Comparison of ENCODE assay signal across 12 cellular contexts in genomic region chr4:48939785-48940184, GRCh38. TPM values are rescaled to one million over a fixed set of nuclear protein-coding genes. Genes with fewer than 3 reads are reported as not detected.
DNase-seq lines count a peak whose midpoint lies in the region; ATAC-seq and TF ChIP-seq lines count a peak whose summit lies in the region.
"Had no signal": no experiment of that assay in that cellular context is flagged by ENCODE, and none has a peak within 500 bp of the region (broad histone marks: within the 10 kb centered on the region; RNA-seq: fewer than 3 reads in every experiment).

No MANE protein-coding gene starts in this region.

- ATAC-seq in left lobe of liver: peak; percentile 76
- ATAC-seq in stimulated activated naive CD8-positive, alpha-beta T cell treated with anti-CD3 and anti-CD28 coated beads, Interleukin-15, Interleukin-2, amounts not matched to agents 100 U/mL and 50 U/mL, for 24 hours: no peak
- ATAC-seq in activated CD8-positive, alpha-beta T cell treated with anti-CD3 and anti-CD28 coated beads for 36 hours: no peak
- no peak for ATAC-seq in GM18511 (IDR thresholded peaks at IDR 0.05; ENCODE audit: unreplicated experiment)

- CTCF ChIA-PET in Calu3 (lab: Charles Lee): no interaction called here
- CTCF ChIA-PET in MCF 10A (lab: Yijun Ruan, JAX): interaction anchor here (1.4 to 2.0 kb wide), 3 partner anchors 9 to 29 kb away, joined by 3 to 8 read pairs (median 3); no protein-coding TSS in a partner anchor
- CTCF ChIA-PET in activated CD8-positive, alpha-beta T cell treated with anti-CD3 and anti-CD28 coated beads for 36 hours (lab: Charles Lee): no interaction called here

- intact Hi-C loops in Calu3 (cut with micrococcal nuclease; ENCODE audit: unreplicated experiment): loop anchor here (5.0 kb wide), 1 partner anchor 32 kb away; the partner anchor contains the start of gene OCIAD2
- intact Hi-C loops in MCF 10A (cut with micrococcal nuclease): loop anchor here (5.0 kb wide), 1 partner anchor 107 kb away; the partner anchor contains the start of gene OCIAD1
- intact Hi-C loops in activated CD8-positive, alpha-beta T cell treated with anti-CD3 and anti-CD28 coated beads for 36 hours (cut with micrococcal nuclease): no loop called here

- H3K4me3 Mint-ChIP-seq in Calu3 (ENCODE audit: low read depth, unreplicated experiment) (no peak overlapping the region), MCF 10A (ENCODE audit: unreplicated experiment) (no peak overlapping the region)
- no peak overlapping the region for H3K4me3 Mint-ChIP-seq in activated CD8-positive, alpha-beta T cell treated with anti-CD3 and anti-CD28 coated beads for 36 hours
- H3K4me3 Mint-ChIP-seq: brain, nephron had no signal

- POLR2A ChIA-PET in MCF 10A (lab: Yijun Ruan, JAX): interaction anchor here (1.0 kb wide), 1 partner anchor 109 kb away, joined by 3 read pairs; the partner anchor contains the start of gene OCIAD1
- POLR2A ChIA-PET in activated CD8-positive, alpha-beta T cell treated with anti-CD3 and anti-CD28 coated beads for 36 hours (lab: Charles Lee): no interaction called here

- H3K4me1 Mint-ChIP-seq in Calu3 (ENCODE audit: low read depth, unreplicated experiment) (peaks cover 26% of the 10 kb centered on the region), MCF 10A (ENCODE audit: insufficient read depth, unreplicated experiment) (peaks cover 22% of the 10 kb centered on the region)
- peaks cover 5% of the 10 kb centered on the region for H3K4me1 Mint-ChIP-seq in activated CD8-positive, alpha-beta T cell treated with anti-CD3 and anti-CD28 coated beads for 36 hours (ENCODE audit: low read depth)
- H3K4me1 Mint-ChIP-seq: brain, nephron had no signal

- peak; percentile 24 for DNase-seq in Calu3
- DNase-seq in LNCaP clone FGC (ENCODE audit: low read depth): peak; percentile 46
- peak; percentile 95 for DNase-seq in MCF 10A (ENCODE audit: unreplicated experiment)
- DNase-seq in left lobe of liver (ENCODE audit: low spot score): peak; percentile 69
- DNase-seq in stimulated activated naive CD8-positive, alpha-beta T cell treated with anti-CD3 and anti-CD28 coated beads, Interleukin-15, Interleukin-2, amounts not matched to agents 100 U/mL and 50 U/mL, for 24 hours: no peak
- no peak for DNase-seq in activated CD8-positive, alpha-beta T cell treated with anti-CD3 and anti-CD28 coated beads for 36 hours
- no peak for DNase-seq in T-helper 9 cell
- DNase-seq: NCI-H1417 treated with DMSO at 0.1 percent for 48 hours had no signal

- TF ChIP-seq CTCF in Calu3 (IDR thresholded peaks at IDR 0.05; ENCODE audit: unreplicated experiment): no peak
- TF ChIP-seq CTCF in LNCaP clone FGC (IDR thresholded peaks at IDR 0.05; ENCODE audit: control insufficient read depth, extremely low read depth, insufficient read depth): no peak
- TF ChIP-seq CTCF in MCF 10A (IDR thresholded peaks at IDR 0.05; ENCODE audit: unreplicated experiment): no peak
- TF ChIP-seq CTCF in activated CD8-positive, alpha-beta T cell treated with anti-CD3 and anti-CD28 coated beads for 36 hours (IDR thresholded peaks at IDR 0.05): no peak

- H3K9me3 Mint-ChIP-seq in Calu3 (ENCODE audit: low read depth, unreplicated experiment) (no peaks in the 10 kb centered on the region), MCF 10A (ENCODE audit: unreplicated experiment) (no peaks in the 10 kb centered on the region)
- H3K9me3 Mint-ChIP-seq in activated CD8-positive, alpha-beta T cell treated with anti-CD3 and anti-CD28 coated beads for 36 hours: peaks cover 4% of the 10 kb centered on the region
- H3K9me3 Mint-ChIP-seq: nephron had no signal

- H3K27me3 Mint-ChIP-seq in Calu3 (ENCODE audit: unreplicated experiment): no peaks in the 10 kb centered on the region
- H3K27me3 Mint-ChIP-seq in MCF 10A (ENCODE audit: insufficient read depth, unreplicated experiment): no peaks in the 10 kb centered on the region
- H3K27me3 Mint-ChIP-seq in activated CD8-positive, alpha-beta T cell treated with anti-CD3 and anti-CD28 coated beads for 36 hours: no peaks in the 10 kb centered on the region
- H3K27me3 Mint-ChIP-seq: brain had no signal

- no peak overlapping the region for H3K4me3 ChIP-seq in LNCaP clone FGC (ENCODE audit: low read depth, low read length)
- H3K4me3 ChIP-seq: heart right ventricle had no signal

- BruUV-seq in Calu3 (replicated peaks; lab: Mats Ljungman, UMichigan) (no TSS peak), MCF 10A (replicated peaks; lab: Mats Ljungman, UMichigan) (no TSS peak)

- peaks cover 11% of the 10 kb centered on the region for H3K36me3 Mint-ChIP-seq in Calu3 (ENCODE audit: insufficient read depth, unreplicated experiment)
- H3K36me3 Mint-ChIP-seq in MCF 10A (ENCODE audit: insufficient read depth, unreplicated experiment): no peaks in the 10 kb centered on the region
- no peaks in the 10 kb centered on the region for H3K36me3 Mint-ChIP-seq in activated CD8-positive, alpha-beta T cell treated with anti-CD3 and anti-CD28 coated beads for 36 hours (ENCODE audit: low read depth)
- H3K36me3 Mint-ChIP-seq: brain had no signal

- H3K27ac Mint-ChIP-seq in Calu3 (ENCODE audit: unreplicated experiment): peak overlapping the region; percentile 80
- peak overlapping the region; percentile 59 for H3K27ac Mint-ChIP-seq in MCF 10A (ENCODE audit: low read depth, unreplicated experiment)
- H3K27ac Mint-ChIP-seq in activated CD8-positive, alpha-beta T cell treated with anti-CD3 and anti-CD28 coated beads for 36 hours: no peak overlapping the region
- H3K27ac Mint-ChIP-seq: brain, nephron had no signal

RNA-seq across cellular contexts. Expression of gene OCIAD2, which starts 33.2 kb away (rescaled TPM):
- total RNA-seq in Calu3 (2022) (141 and 182 TPM in 2 replicates), MCF 10A (2022) (66.3 and 94.1 TPM in 2 replicates), left lobe of liver (58.0 TPM)
- total RNA-seq in activated CD8-positive, alpha-beta T cell treated with anti-CD3 and anti-CD28 coated beads for 36 hours: 10 to 100 TPM; 65.1 to 82.7 TPM

RNA-seq across cellular contexts. Expression of gene CWH43, which starts 46.3 kb away (rescaled TPM):
- not detected in 2 replicates for total RNA-seq in Calu3 (2022)
- total RNA-seq in MCF 10A (2022): not detected in 2 replicates
- not detected for total RNA-seq in left lobe of liver
- not detected for total RNA-seq in activated CD8-positive, alpha-beta T cell treated with anti-CD3 and anti-CD28 coated beads for 36 hours
- total RNA-seq: heart right ventricle had no signal

Comparison
In these comparisons a context has a peak if more than half of its experiments do, and no peak if none do; other contexts are left out.
1. DNase-seq: peak in Calu3 (single experiment), LNCaP clone FGC (single experiment), MCF 10A (single experiment) and left lobe of liver (single experiment); none in stimulated activated naive CD8-positive, alpha-beta T cell treated with anti-CD3 and anti-CD28 coated beads, Interleukin-15, Interleukin-2, amounts not matched to agents 100 U/mL and 50 U/mL, for 24 hours (single experiment), activated CD8-positive, alpha-beta T cell treated with anti-CD3 and anti-CD28 coated beads for 36 hours (single experiment) and T-helper 9 cell (single experiment).